Comparison of ENCODE assay signal across 1 cellular context in genomic region chr9:137395666-137396010, GRCh38.
TF ChIP-seq lines count a peak whose summit lies in the region.

No MANE protein-coding gene starts in this region.

TF ChIP-seq in GM23338, 12 proteins besides CTCF, POLR2A, EP300 and RAD21 (continued from another document):
- no peak for TF ChIP-seq NANOG (IDR thresholded peaks at IDR 0.05; ENCODE audit: borderline replicate concordance)
- TF ChIP-seq REST (IDR thresholded peaks at IDR 0.05; ENCODE audit: unreplicated experiment), result no peak
- no peak for TF ChIP-seq ZNF331 (CRISPR knock-in tag; IDR thresholded peaks at IDR 0.05; ENCODE audit: low read depth)
- TF ChIP-seq, protein P1, sequence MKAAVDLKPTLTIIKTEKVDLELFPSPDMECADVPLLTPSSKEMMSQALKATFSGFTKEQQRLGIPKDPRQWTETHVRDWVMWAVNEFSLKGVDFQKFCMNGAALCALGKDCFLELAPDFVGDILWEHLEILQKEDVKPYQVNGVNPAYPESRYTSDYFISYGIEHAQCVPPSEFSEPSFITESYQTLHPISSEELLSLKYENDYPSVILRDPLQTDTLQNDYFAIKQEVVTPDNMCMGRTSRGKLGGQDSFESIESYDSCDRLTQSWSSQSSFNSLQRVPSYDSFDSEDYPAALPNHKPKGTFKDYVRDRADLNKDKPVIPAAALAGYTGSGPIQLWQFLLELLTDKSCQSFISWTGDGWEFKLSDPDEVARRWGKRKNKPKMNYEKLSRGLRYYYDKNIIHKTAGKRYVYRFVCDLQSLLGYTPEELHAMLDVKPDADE (IDR thresholded peaks at IDR 0.05), result no peak
- no peak for TF ChIP-seq EZH2phosphoT487 (IDR thresholded peaks at IDR 0.05; ENCODE audit: unreplicated experiment)
